6 cellular contexts compared by ENCODE assay signal in genomic region chr1:867550-867949, GRCh38. TPM values are rescaled to one million over a fixed set of nuclear protein-coding genes. Genes with fewer than 3 reads are reported as not detected.
"Had no signal": no experiment of that assay in that cellular context is flagged by ENCODE, and none has a peak within 500 bp of the region (broad histone marks: within the 10 kb centered on the region; RNA-seq: fewer than 3 reads in every experiment).

No MANE protein-coding gene starts in this region.

RNA-seq across cellular contexts. Expression of gene SAMD11, which starts 56.2 kb away (rescaled TPM):
- total RNA-seq: activated CD8-positive, alpha-beta T cell treated with anti-CD3 and anti-CD28 coated beads for 36 hours; activated T-cell treated with anti-CD3 and anti-CD28 coated beads, Interleukin-2, amount 50 U/mL, for 4 hours; activated T-helper 17 cell treated with anti-CD3 and anti-CD28 coated beads, Interleukin-2, amount 50 U/mL, for 72 hours; lung microvascular endothelial cell; T-helper 17 cell had no signal
- polyA plus RNA-seq: keratinocyte had no signal
